30 cellular contexts compared by ENCODE assay signal in genomic region chr2:105722726-105723297, GRCh38. TPM values are rescaled to one million over a fixed set of nuclear protein-coding genes. Genes with fewer than 3 reads are reported as not detected.
DNase-seq lines count a peak whose midpoint lies in the region; TF ChIP-seq lines count a peak whose summit lies in the region.
"Had no signal": no experiment of that assay in that cellular context is flagged by ENCODE, and none has a peak within 500 bp of the region (broad histone marks: within the 10 kb centered on the region; RNA-seq: fewer than 3 reads in every experiment).

No MANE protein-coding gene starts in this region.

- H3K4me3 Mint-ChIP-seq in T-helper 1 cell treated with Interleukin-12 subunit alpha and Interleukin-12 subunit beta and Interleukin-4 antibody, amounts not matched to agents 30 μg/mL and 1 μg/mL, for 36 hours = no peak overlapping the region
- no peak overlapping the region for H3K4me3 Mint-ChIP-seq in activated T-helper 1 cell treated with anti-CD3 and anti-CD28 coated beads, Interleukin-12 subunit alpha, Interleukin-12 subunit beta, Interleukin-2, Interleukin-4 antibody, amounts not matched to agents 30 ng/mL and 10 ng/mL and 1 ng/mL, durations not matched to agents 14 hours and 24 hours and 36 hours
- H3K4me3 Mint-ChIP-seq: B cell; CD8-positive, alpha-beta T cell had no signal

- peaks cover 18% of the 10 kb centered on the region for H3K27me3 Mint-ChIP-seq in T-helper 1 cell treated with Interleukin-12 subunit alpha and Interleukin-12 subunit beta and Interleukin-4 antibody, amounts not matched to agents 30 μg/mL and 1 μg/mL, for 36 hours (ENCODE audit: low read depth)
- peaks cover 9% of the 10 kb centered on the region for H3K27me3 Mint-ChIP-seq in activated T-helper 1 cell treated with anti-CD3 and anti-CD28 coated beads, Interleukin-12 subunit alpha, Interleukin-12 subunit beta, Interleukin-2, Interleukin-4 antibody, amounts not matched to agents 30 ng/mL and 10 ng/mL and 1 ng/mL, durations not matched to agents 14 hours and 24 hours and 36 hours (ENCODE audit: insufficient read depth)

- H3K36me3 Mint-ChIP-seq in T-helper 1 cell treated with Interleukin-12 subunit alpha and Interleukin-12 subunit beta and Interleukin-4 antibody, amounts not matched to agents 30 μg/mL and 1 μg/mL, for 36 hours (ENCODE audit: low read depth) = peaks cover 7% of the 10 kb centered on the region
- peaks cover 8% of the 10 kb centered on the region for H3K36me3 Mint-ChIP-seq in activated T-helper 1 cell treated with anti-CD3 and anti-CD28 coated beads, Interleukin-12 subunit alpha, Interleukin-12 subunit beta, Interleukin-2, Interleukin-4 antibody, amounts not matched to agents 30 ng/mL and 10 ng/mL and 1 ng/mL, durations not matched to agents 14 hours and 24 hours and 36 hours (ENCODE audit: low read depth)

- no peak overlapping the region for H3K4me3 ChIP-seq in osteoblast (ENCODE audit: insufficient read depth, low read length)
- H3K4me3 ChIP-seq: HAP-1 had no signal

- no peaks in the 10 kb centered on the region for H3K36me3 ChIP-seq in osteoblast (ENCODE audit: insufficient read depth, low read length)
- H3K36me3 ChIP-seq: HAP-1 had no signal

- peak overlapping the region; percentile 60 for H3K27ac Mint-ChIP-seq in T-helper 1 cell treated with Interleukin-12 subunit alpha and Interleukin-12 subunit beta and Interleukin-4 antibody, amounts not matched to agents 30 μg/mL and 1 μg/mL, for 36 hours
- H3K27ac Mint-ChIP-seq in activated T-helper 1 cell treated with anti-CD3 and anti-CD28 coated beads, Interleukin-12 subunit alpha, Interleukin-12 subunit beta, Interleukin-2, Interleukin-4 antibody, amounts not matched to agents 30 ng/mL and 10 ng/mL and 1 ng/mL, durations not matched to agents 14 hours and 24 hours and 36 hours = peak overlapping the region; percentile 26
- H3K27ac Mint-ChIP-seq: B cell; CD8-positive, alpha-beta T cell had no signal

- H3K27me3 ChIP-seq in osteoblast (ENCODE audit: insufficient read depth, low read length) = peaks cover 4% of the 10 kb centered on the region

- no peak overlapping the region for H3K27ac ChIP-seq in osteoblast (ENCODE audit: low read depth, low read length)
- H3K27ac ChIP-seq: 22Rv1, C4-2B, KMS-11 had no signal

- H3K79me2 ChIP-seq in osteoblast (ENCODE audit: insufficient read depth, low read length) = no peaks in the 10 kb centered on the region

- no peaks in the 10 kb centered on the region for H3K9me3 ChIP-seq in osteoblast (ENCODE audit: low read depth, low read length)
- H3K9me3 ChIP-seq: Caco-2, HAP-1 had no signal

- peaks cover 10% of the 10 kb centered on the region for H3K9me3 Mint-ChIP-seq in T-helper 1 cell treated with Interleukin-12 subunit alpha and Interleukin-12 subunit beta and Interleukin-4 antibody, amounts not matched to agents 30 μg/mL and 1 μg/mL, for 36 hours
- peaks cover 11% of the 10 kb centered on the region for H3K9me3 Mint-ChIP-seq in activated T-helper 1 cell treated with anti-CD3 and anti-CD28 coated beads, Interleukin-12 subunit alpha, Interleukin-12 subunit beta, Interleukin-2, Interleukin-4 antibody, amounts not matched to agents 30 ng/mL and 10 ng/mL and 1 ng/mL, durations not matched to agents 14 hours and 24 hours and 36 hours

- H4K20me1 ChIP-seq in osteoblast (ENCODE audit: insufficient read depth, low read length) = no peaks in the 10 kb centered on the region

- DNase-seq in T-helper 1 cell (no peak), osteoblast (ENCODE audit: insufficient read length, low spot score, missing footprints) (peak; percentile 21), dermis blood vessel endothelial cell (no peak), middle frontal gyrus (ENCODE audit: extremely low spot score, low spot score) (no peak), NCI-H146 treated with DMSO at 0.1 percent for 48 hours (lab: John Stamatoyannopoulos, UW; ENCODE audit: unreplicated experiment) (no peak)
- no peak for DNase-seq in activated T-helper 1 cell treated with anti-CD3 and anti-CD28 coated beads, Interleukin-12 subunit alpha, Interleukin-12 subunit beta, Interleukin-2, Interleukin-4 antibody, amounts not matched to agents 30 ng/mL and 10 ng/mL and 1 ng/mL, durations not matched to agents 14 hours and 24 hours and 36 hours (ENCODE audit: low spot score)
- DNase-seq: Caco-2, DMS79, EL, GDM1, GOT3, IMR-90, MM.1S, NCI-H1417, NCI-H187, NCI-H2081 treated with DMSO at 0.1 percent for 48 hours, NCI-H2171, NCI-H226, NCI-H510A, NCI-H69, Right ventricle myocardium superior, RPMI8226 had no signal

- no peak overlapping the region for H2AFZ ChIP-seq in osteoblast (ENCODE audit: low read length)

- TF ChIP-seq CTCF in GM12873 (IDR thresholded peaks at IDR 0.05; ENCODE audit: insufficient read depth, low read depth, low read length, missing control alignments) = peak; percentile 7
- TF ChIP-seq CTCF in osteoblast (IDR thresholded peaks at IDR 0.05; ENCODE audit: extremely low read depth, low read depth, low read length) = no peak

- H3K4me1 Mint-ChIP-seq in T-helper 1 cell treated with Interleukin-12 subunit alpha and Interleukin-12 subunit beta and Interleukin-4 antibody, amounts not matched to agents 30 μg/mL and 1 μg/mL, for 36 hours (ENCODE audit: low read depth) = peaks cover 12% of the 10 kb centered on the region
- H3K4me1 Mint-ChIP-seq in activated T-helper 1 cell treated with anti-CD3 and anti-CD28 coated beads, Interleukin-12 subunit alpha, Interleukin-12 subunit beta, Interleukin-2, Interleukin-4 antibody, amounts not matched to agents 30 ng/mL and 10 ng/mL and 1 ng/mL, durations not matched to agents 14 hours and 24 hours and 36 hours (ENCODE audit: low read depth) = peaks cover 9% of the 10 kb centered on the region

- no peaks in the 10 kb centered on the region for H3K4me1 ChIP-seq in osteoblast (ENCODE audit: insufficient read depth, low read length)
- H3K4me1 ChIP-seq: Caco-2, HAP-1 had no signal

- intact Hi-C loops in activated T-helper 1 cell treated with anti-CD3 and anti-CD28 coated beads, Interleukin-12 subunit alpha, Interleukin-12 subunit beta, Interleukin-2, Interleukin-4 antibody, amounts not matched to agents 30 ng/mL and 10 ng/mL and 1 ng/mL, durations not matched to agents 14 hours and 24 hours and 36 hours (cut with micrococcal nuclease) = no loop called here

- no peak overlapping the region for H3K4me2 ChIP-seq in osteoblast (ENCODE audit: insufficient read depth, low read length)
- H3K4me2 ChIP-seq: KMS-11 had no signal

RNA-seq across cellular contexts. Expression of gene NCK2, which starts 21.9 kb away (rescaled TPM):
- total RNA-seq in activated T-helper 1 cell treated with anti-CD3 and anti-CD28 coated beads, Interleukin-12 subunit alpha, Interleukin-12 subunit beta, Interleukin-2, Interleukin-4 antibody, amounts not matched to agents 30 ng/mL and 10 ng/mL and 1 ng/mL, durations not matched to agents 14 hours and 24 hours and 36 hours = 79.9 and 86.8 TPM in 2 replicates
- 26.8 and 28.6 TPM in 2 replicates for total RNA-seq in osteoblast
- 51.1 and 51.6 TPM in 2 replicates for total RNA-seq in dermis blood vessel endothelial cell
